9 cellular contexts compared by ENCODE assay signal in genomic region chr2:68837861-68838341, GRCh38. TPM values are rescaled to one million over a fixed set of nuclear protein-coding genes. Genes with fewer than 3 reads are reported as not detected.
DNase-seq lines count a peak whose midpoint lies in the region; ATAC-seq lines count a peak whose summit lies in the region.
"Had no signal": no experiment of that assay in that cellular context is flagged by ENCODE, and none has a peak within 500 bp of the region (broad histone marks: within the 10 kb centered on the region; RNA-seq: fewer than 3 reads in every experiment).

No MANE protein-coding gene starts in this region.

- intact Hi-C loops in activated naive CD4-positive, alpha-beta T cell treated with anti-CD3 and anti-CD28 coated beads for 36 hours (cut with micrococcal nuclease) = loop anchor here (1.0 kb wide), 6 partner anchors 68 to 451 kb away; no protein-coding TSS in a partner anchor

- no peaks in the 10 kb centered on the region for H3K27me3 Mint-ChIP-seq in activated naive CD4-positive, alpha-beta T cell treated with anti-CD3 and anti-CD28 coated beads for 36 hours (ENCODE audit: low read depth)
- no peaks in the 10 kb centered on the region for H3K27me3 Mint-ChIP-seq in stimulated activated memory B cell treated with anti-CD40 and anti-IgM and Interleukin-4, amounts not matched to agents 10 μg/mL and 1 μg/mL and 100 μg/mL, for 72 hours
- H3K27me3 Mint-ChIP-seq: activated naive CD8-positive, alpha-beta T cell had no signal

- H3K4me1 Mint-ChIP-seq in activated naive CD4-positive, alpha-beta T cell treated with anti-CD3 and anti-CD28 coated beads for 36 hours (ENCODE audit: low read depth) = peaks cover 28% of the 10 kb centered on the region
- H3K4me1 Mint-ChIP-seq in stimulated activated memory B cell treated with anti-CD40 and anti-IgM and Interleukin-4, amounts not matched to agents 10 μg/mL and 1 μg/mL and 100 μg/mL, for 72 hours = peaks cover 34% of the 10 kb centered on the region

- H3K9me3 Mint-ChIP-seq in activated naive CD4-positive, alpha-beta T cell treated with anti-CD3 and anti-CD28 coated beads for 36 hours = no peaks in the 10 kb centered on the region
- no peaks in the 10 kb centered on the region for H3K9me3 Mint-ChIP-seq in stimulated activated memory B cell treated with anti-CD40 and anti-IgM and Interleukin-4, amounts not matched to agents 10 μg/mL and 1 μg/mL and 100 μg/mL, for 72 hours

- peak overlapping the region; percentile 44 for H3K27ac Mint-ChIP-seq in activated naive CD4-positive, alpha-beta T cell treated with anti-CD3 and anti-CD28 coated beads for 36 hours
- H3K27ac Mint-ChIP-seq in stimulated activated memory B cell treated with anti-CD40 and anti-IgM and Interleukin-4, amounts not matched to agents 10 μg/mL and 1 μg/mL and 100 μg/mL, for 72 hours = no peak overlapping the region
- H3K27ac Mint-ChIP-seq: activated naive CD8-positive, alpha-beta T cell had no signal

- ATAC-seq in HG02571 (IDR thresholded peaks at IDR 0.05; ENCODE audit: unreplicated experiment) (peak; percentile 73), HG03469 (IDR thresholded peaks at IDR 0.05; ENCODE audit: unreplicated experiment) (no peak)
- ATAC-seq in stimulated activated memory B cell treated with anti-CD40 and anti-IgM and Interleukin-4, amounts not matched to agents 10 μg/mL and 1 μg/mL and 100 μg/mL, for 72 hours = no peak

- H3K36me3 Mint-ChIP-seq in activated naive CD4-positive, alpha-beta T cell treated with anti-CD3 and anti-CD28 coated beads for 36 hours (ENCODE audit: low read depth) = no peaks in the 10 kb centered on the region
- no peaks in the 10 kb centered on the region for H3K36me3 Mint-ChIP-seq in stimulated activated memory B cell treated with anti-CD40 and anti-IgM and Interleukin-4, amounts not matched to agents 10 μg/mL and 1 μg/mL and 100 μg/mL, for 72 hours
- H3K36me3 Mint-ChIP-seq: activated naive CD8-positive, alpha-beta T cell had no signal

- H3K4me3 Mint-ChIP-seq in activated naive CD4-positive, alpha-beta T cell treated with anti-CD3 and anti-CD28 coated beads for 36 hours = no peak overlapping the region
- H3K4me3 Mint-ChIP-seq in stimulated activated memory B cell treated with anti-CD40 and anti-IgM and Interleukin-4, amounts not matched to agents 10 μg/mL and 1 μg/mL and 100 μg/mL, for 72 hours = no peak overlapping the region
- H3K4me3 Mint-ChIP-seq: activated naive CD8-positive, alpha-beta T cell had no signal

- CTCF ChIA-PET in activated naive CD4-positive, alpha-beta T cell treated with anti-CD3 and anti-CD28 coated beads for 36 hours (lab: Charles Lee) = interaction anchor here (0.7 to 6.9 kb wide), 22 partner anchors 11 to 372 kb away, joined by 3 to 82 read pairs (median 5); no protein-coding TSS in a partner anchor

- no peak for DNase-seq in activated naive CD4-positive, alpha-beta T cell treated with anti-CD3 and anti-CD28 coated beads for 36 hours
- no peak for DNase-seq in activated naive CD4-positive, alpha-beta T cell treated with anti-CD3 and anti-CD28 coated beads, Interleukin-2, amount 50 U/mL, for 16 hours
- peak; percentile 17 for DNase-seq in NCI-H82 treated with DMSO at 0.1 percent for 48 hours (lab: John Stamatoyannopoulos, UW; ENCODE audit: unreplicated experiment)
- peak; percentile 37 for DNase-seq in smooth muscle cell of the brain vasculature (ENCODE audit: low read depth, low spot score)
- DNase-seq in NCI-H187 treated with DMSO at 0.1 percent for 48 hours (lab: John Stamatoyannopoulos, UW) = no peak

RNA-seq across cellular contexts. Expression of gene BMP10, which starts 33.3 kb away (rescaled TPM):
- not detected for total RNA-seq in activated naive CD4-positive, alpha-beta T cell treated with anti-CD3 and anti-CD28 coated beads for 36 hours

Comparison
In these comparisons a context has a peak if more than half of its experiments do, and no peak if none do; other contexts are left out.
1. DNase-seq: peak in NCI-H82 treated with DMSO at 0.1 percent for 48 hours (single experiment) and smooth muscle cell of the brain vasculature (single experiment); none in activated naive CD4-positive, alpha-beta T cell treated with anti-CD3 and anti-CD28 coated beads for 36 hours (single experiment), activated naive CD4-positive, alpha-beta T cell treated with anti-CD3 and anti-CD28 coated beads, Interleukin-2, amount 50 U/mL, for 16 hours (single experiment) and NCI-H187 treated with DMSO at 0.1 percent for 48 hours (single experiment).